Comparison of ENCODE assay signal across 18 cellular contexts in the genomic region with DNA sequence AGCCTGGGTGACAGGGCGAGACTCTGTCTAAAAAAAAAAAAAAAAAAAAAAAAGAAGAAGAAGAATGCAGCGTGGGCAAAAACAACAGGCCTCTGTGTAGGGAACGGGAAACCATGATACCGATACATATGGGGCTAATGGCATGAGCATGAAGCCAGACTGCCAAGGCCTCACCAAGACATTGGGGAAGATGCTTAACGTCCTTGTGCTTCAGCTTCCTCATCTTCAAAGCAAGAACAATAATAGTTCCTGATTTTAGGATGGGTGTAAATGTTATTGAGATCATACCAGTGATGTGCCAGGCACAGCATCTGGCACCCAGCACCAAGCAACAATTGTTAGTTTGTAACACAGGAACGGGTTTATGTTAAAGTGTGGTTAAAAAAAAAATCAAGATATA. TPM values are rescaled to one million over a fixed set of nuclear protein-coding genes. Genes with fewer than 3 reads are reported as not detected.
DNase-seq lines count a peak whose midpoint lies in the region; ATAC-seq and TF ChIP-seq lines count a peak whose summit lies in the region.
"Had no signal": no experiment of that assay in that cellular context is flagged by ENCODE, and none has a peak within 500 bp of the region (broad histone marks: within the 10 kb centered on the region; RNA-seq: fewer than 3 reads in every experiment).

No MANE protein-coding gene starts in this region.

- ATAC-seq in HG03565 (IDR thresholded peaks at IDR 0.05; ENCODE audit: unreplicated experiment), result no peak

- no peaks in the 10 kb centered on the region for H3K9me3 Mint-ChIP-seq in activated CD4-positive, alpha-beta T cell treated with anti-CD3 and anti-CD28 coated beads, Interleukin-2, amount 10 ng/mL, durations not matched to agents 7 days and 5 days
- H3K9me3 Mint-ChIP-seq in dendritic cell treated with granulocyte-macrophage colony-stimulating factor and Interleukin-4, amounts not matched to agents 40 ng/mL and 50 ng/mL, for 4 days, result no peaks in the 10 kb centered on the region
- H3K9me3 Mint-ChIP-seq in nephron, result no peaks in the 10 kb centered on the region
- H3K9me3 Mint-ChIP-seq: CD4-positive, alpha-beta T cell had no signal

- CTCF ChIA-PET in activated CD4-positive, alpha-beta T cell treated with anti-CD3 and anti-CD28 coated beads, Interleukin-2, amount 10 ng/mL, durations not matched to agents 7 days and 5 days (lab: Charles Lee), result no interaction called here

- no peaks in the 10 kb centered on the region for H3K27me3 ChIP-seq in tibial artery
- H3K27me3 ChIP-seq: BE2C, MG63 had no signal

- no peaks in the 10 kb centered on the region for H3K9me3 ChIP-seq in tibial artery
- H3K9me3 ChIP-seq: BE2C, HAP-1, MG63 had no signal

- POLR2A ChIA-PET in activated CD4-positive, alpha-beta T cell treated with anti-CD3 and anti-CD28 coated beads, Interleukin-2, amount 10 ng/mL, durations not matched to agents 7 days and 5 days (lab: Charles Lee), result no interaction called here

- no peak overlapping the region for H3K4me3 ChIP-seq in tibial artery
- H3K4me3 ChIP-seq: HAP-1, MG63 had no signal

- no peak overlapping the region for H3K4me3 Mint-ChIP-seq in activated CD4-positive, alpha-beta T cell treated with anti-CD3 and anti-CD28 coated beads, Interleukin-2, amount 10 ng/mL, durations not matched to agents 7 days and 5 days
- no peak overlapping the region for H3K4me3 Mint-ChIP-seq in dendritic cell treated with granulocyte-macrophage colony-stimulating factor and Interleukin-4, amounts not matched to agents 40 ng/mL and 50 ng/mL, for 4 days
- no peak overlapping the region for H3K4me3 Mint-ChIP-seq in nephron
- H3K4me3 Mint-ChIP-seq: CD4-positive, alpha-beta T cell had no signal

- H3K36me3 ChIP-seq in tibial artery, result no peaks in the 10 kb centered on the region
- H3K36me3 ChIP-seq: BE2C, HAP-1 had no signal

- peaks cover 0 to 97% (median 84%) of the 10 kb centered on the region in 4 donors for H3K4me1 ChIP-seq in tibial artery

- DNase-seq in activated CD4-positive, alpha-beta T cell treated with anti-CD3 and anti-CD28 coated beads, Interleukin-2, amount 10 ng/mL, durations not matched to agents 7 days and 5 days, result no peak
- no peak for DNase-seq in activated CD4-positive, alpha-beta T cell treated with anti-CD3 and anti-CD28 coated beads, Interleukin-2, amount 50 U/mL, for 48 hours
- DNase-seq in tibial artery, result no peak
- DNase-seq in NCI-H2171 treated with DMSO at 0.1 percent for 48 hours (lab: John Stamatoyannopoulos, UW), result no peak
- DNase-seq in stimulated activated CD4-positive, alpha-beta T cell treated with anti-CD3 and anti-CD28 coated beads, Interleukin-15, amount 100 ng/mL, for 24 hours, result no peak
- DNase-seq: BE2C; CD4-positive, alpha-beta T cell; Karpas-422; MG63; NCI-H1092; NCI-H146; NCI-H2081 treated with DMSO at 0.1 percent for 48 hours; NCI-H510A treated with DMSO at 0.1 percent for 48 hours had no signal

- intact Hi-C loops in dendritic cell treated with granulocyte-macrophage colony-stimulating factor and Interleukin-4, amounts not matched to agents 40 ng/mL and 50 ng/mL, for 4 days (cut with micrococcal nuclease), result no loop called here
- intact Hi-C loops in tibial artery (cut with DNase I; ENCODE audit: low total_unique reads), result no loop called here

- peaks cover 35% of the 10 kb centered on the region for H3K4me1 Mint-ChIP-seq in activated CD4-positive, alpha-beta T cell treated with anti-CD3 and anti-CD28 coated beads, Interleukin-2, amount 10 ng/mL, durations not matched to agents 7 days and 5 days
- H3K4me1 Mint-ChIP-seq in dendritic cell treated with granulocyte-macrophage colony-stimulating factor and Interleukin-4, amounts not matched to agents 40 ng/mL and 50 ng/mL, for 4 days (ENCODE audit: low read depth), result peaks cover 51% of the 10 kb centered on the region
- peaks cover 42% of the 10 kb centered on the region for H3K4me1 Mint-ChIP-seq in nephron

- H3K27ac Mint-ChIP-seq in activated CD4-positive, alpha-beta T cell treated with anti-CD3 and anti-CD28 coated beads, Interleukin-2, amount 10 ng/mL, durations not matched to agents 7 days and 5 days, result peak overlapping the region; percentile 41
- peak overlapping the region; percentile 39 for H3K27ac Mint-ChIP-seq in dendritic cell treated with granulocyte-macrophage colony-stimulating factor and Interleukin-4, amounts not matched to agents 40 ng/mL and 50 ng/mL, for 4 days
- peak overlapping the region; percentile 88 to 89 (median 89) for H3K27ac Mint-ChIP-seq in nephron
- H3K27ac Mint-ChIP-seq: CD4-positive, alpha-beta T cell had no signal

- H3K27me3 Mint-ChIP-seq in activated CD4-positive, alpha-beta T cell treated with anti-CD3 and anti-CD28 coated beads, Interleukin-2, amount 10 ng/mL, durations not matched to agents 7 days and 5 days, result no peaks in the 10 kb centered on the region
- no peaks in the 10 kb centered on the region for H3K27me3 Mint-ChIP-seq in dendritic cell treated with granulocyte-macrophage colony-stimulating factor and Interleukin-4, amounts not matched to agents 40 ng/mL and 50 ng/mL, for 4 days
- H3K27me3 Mint-ChIP-seq in nephron (ENCODE audit: low read depth), result peaks cover 23% of the 10 kb centered on the region
- H3K27me3 Mint-ChIP-seq: CD4-positive, alpha-beta T cell had no signal

- no peaks in the 10 kb centered on the region for H3K36me3 Mint-ChIP-seq in activated CD4-positive, alpha-beta T cell treated with anti-CD3 and anti-CD28 coated beads, Interleukin-2, amount 10 ng/mL, durations not matched to agents 7 days and 5 days (ENCODE audit: low read depth)
- H3K36me3 Mint-ChIP-seq in dendritic cell treated with granulocyte-macrophage colony-stimulating factor and Interleukin-4, amounts not matched to agents 40 ng/mL and 50 ng/mL, for 4 days (ENCODE audit: low read depth), result no peaks in the 10 kb centered on the region
- H3K36me3 Mint-ChIP-seq in nephron (ENCODE audit: low read depth), result peaks cover under 1% of the 10 kb centered on the region

- H3K27ac ChIP-seq in tibial artery, result peak overlapping the region; percentile 69 to 77
- H3K27ac ChIP-seq: 22Rv1 had no signal

- TF ChIP-seq CTCF in nephron (IDR thresholded peaks at IDR 0.05; ENCODE audit: unreplicated experiment in 3 of 3) (no peak), tibial artery (IDR thresholded peaks at IDR 0.05) (no peak)

RNA-seq across cellular contexts. Expression of a gene that starts 51.4 kb away (rescaled TPM):
- 1 to 10 TPM; 7.8 to 8.7 TPM for total RNA-seq in activated CD4-positive, alpha-beta T cell treated with anti-CD3 and anti-CD28 coated beads, Interleukin-2, amount 10 ng/mL, durations not matched to agents 7 days and 5 days

Comparison
In these comparisons a context has a peak if more than half of its experiments do, and no peak if none do; other contexts are left out.
1. H3K27ac Mint-ChIP-seq: peak in every context shown above with its lines; median percentile 89 in nephron; 41 in activated CD4-positive, alpha-beta T cell treated with anti-CD3 and anti-CD28 coated beads, Interleukin-2, amount 10 ng/mL, durations not matched to agents 7 days and 5 days; 39 in dendritic cell treated with granulocyte-macrophage colony-stimulating factor and Interleukin-4, amounts not matched to agents 40 ng/mL and 50 ng/mL, for 4 days.